8 cellular contexts compared by ENCODE assay signal in the genomic region with DNA sequence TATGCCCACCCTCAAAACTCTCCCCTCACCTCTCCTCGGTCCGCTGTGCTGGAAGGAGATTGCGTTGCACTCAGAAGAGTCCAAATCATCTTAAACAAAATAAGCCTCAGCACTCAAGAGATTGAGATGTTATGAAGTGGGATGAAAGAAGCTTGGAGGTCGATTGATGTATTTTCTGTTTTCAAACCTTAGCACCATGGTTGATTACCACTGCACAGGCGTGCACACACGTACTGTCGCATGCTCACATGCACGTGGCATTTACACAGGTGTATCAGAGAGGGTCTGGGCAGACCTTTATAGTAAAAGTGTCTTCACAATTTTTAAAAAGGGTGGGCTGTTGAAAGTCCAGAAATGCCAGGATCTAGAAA. TPM values are rescaled to one million over a fixed set of nuclear protein-coding genes. Genes with fewer than 3 reads are reported as not detected.
A peak's percentile ranks its signal among the peaks of the same experiment; 100 is the strongest.
DNase-seq lines count a peak whose midpoint lies in the region; ATAC-seq, FAIRE-seq and TF ChIP-seq lines count a peak whose summit lies in the region.

No MANE protein-coding gene starts in this region.

- H3K4me2 ChIP-seq in HepG2 (ENCODE audit: low read depth, low read length) = peak overlapping the region; percentile 4; the same call in 1 of the 2 replicates

- H3K27me3 Mint-ChIP-seq in activated T-cell treated with anti-CD3 and anti-CD28 coated beads, Interleukin-2, amount 50 U/mL, for 24 hours = peaks cover 3% of the 10 kb centered on the region
- peaks cover 5% of the 10 kb centered on the region for H3K27me3 Mint-ChIP-seq in activated naive CD8-positive, alpha-beta T cell treated with anti-CD3 and anti-CD28 coated beads, Interleukin-2, amount 50 U/mL, for 24 hours

- H3K27me3 ChIP-seq in HepG2 (ENCODE audit: control insufficient read depth in 1 of 2, insufficient read depth in 2 of 2, low read length in 2 of 2) (peaks cover 0 to 12% of the 10 kb centered on the region in 2 experiments; a peak in 2 of 5 replicates), transverse colon (no peaks in the 10 kb centered on the region)

- in situ Hi-C loops in HepG2 (cut with HindIII; ENCODE audit: extremely low pct_ligation_motif_present, low pct_unique_long_range_greater_than_20kb) = no loop called here
- in situ Hi-C loops in transverse colon (cut with MboI; ENCODE audit: low pct_ligation_motif_present in 1 of 4, low pct_unique_long_range_greater_than_20kb in 1 of 4, low sequenced_read_pairs in 3 of 4) = no loop called here

- no peak for ATAC-seq in activated naive CD8-positive, alpha-beta T cell treated with anti-CD3 and anti-CD28 coated beads, Interleukin-2, amount 50 U/mL, for 24 hours
- no peak for ATAC-seq in HepG2
- ATAC-seq in HG03139 (IDR thresholded peaks at IDR 0.05; ENCODE audit: unreplicated experiment) = no peak

- TF ChIP-seq RAD21 in HepG2 (CRISPR knock-in tag; IDR thresholded peaks at IDR 0.05) = no peak

- H3K4me1 ChIP-seq in HepG2 (ENCODE audit: insufficient read depth, low read length) (no peaks in the 10 kb centered on the region), transverse colon (peaks cover 3 to 35% (median 9%) of the 10 kb centered on the region in 4 donors)

- H3K9me3 Mint-ChIP-seq in activated T-cell treated with anti-CD3 and anti-CD28 coated beads, Interleukin-2, amount 50 U/mL, for 24 hours = no peaks in the 10 kb centered on the region
- H3K9me3 Mint-ChIP-seq in activated naive CD8-positive, alpha-beta T cell treated with anti-CD3 and anti-CD28 coated beads, Interleukin-2, amount 50 U/mL, for 24 hours = no peaks in the 10 kb centered on the region

- no peaks in the 10 kb centered on the region for H3K79me2 ChIP-seq in HepG2 (ENCODE audit: insufficient read depth, low read length)

- no peak overlapping the region for H2AFZ ChIP-seq in HepG2 (ENCODE audit: low read length)

- CTCF ChIA-PET in HepG2 (lab: Yijun Ruan, JAX; ENCODE audit: low intra/inter-chr PET ratio, low total read pairs) = no interaction called here

- peaks cover 2% of the 10 kb centered on the region for H3K36me3 Mint-ChIP-seq in activated T-cell treated with anti-CD3 and anti-CD28 coated beads, Interleukin-2, amount 50 U/mL, for 24 hours (ENCODE audit: low read depth)
- H3K36me3 Mint-ChIP-seq in activated naive CD8-positive, alpha-beta T cell treated with anti-CD3 and anti-CD28 coated beads, Interleukin-2, amount 50 U/mL, for 24 hours (ENCODE audit: low read depth) = peaks cover 2% of the 10 kb centered on the region

- TF ChIP-seq POLR2A in HepG2 (IDR thresholded peaks at IDR 0.05; ENCODE audit: insufficient read depth in 1 of 2, low read depth in 2 of 2, low read length in 2 of 2) (no peak), transverse colon (IDR thresholded peaks at IDR 0.05) (no peak)

- TF ChIP-seq CTCF in HepG2 (CRISPR knock-in tag; IDR thresholded peaks at IDR 0.05) (no peak), transverse colon (IDR thresholded peaks at IDR 0.05) (no peak)

- H3K36me3 ChIP-seq in HepG2 (replicated peaks in 1 of 2; ENCODE audit: control insufficient read depth in 1 of 2, insufficient read depth in 2 of 2, low read length in 2 of 2) (no peaks in the 10 kb centered on the region), transverse colon (no peaks in the 10 kb centered on the region)

- intact Hi-C loops in HepG2 (cut with micrococcal nuclease; ENCODE audit: unreplicated experiment) = no loop called here
- intact Hi-C loops in transverse colon (cut with DNase I; ENCODE audit: low total_unique reads) = no loop called here

- TF ChIP-seq EP300 in HepG2 (IDR thresholded peaks at IDR 0.05; ENCODE audit: low read depth in 2 of 2, low read length in 2 of 2) (no peak), HepG2 (CRISPR knock-in tag; IDR thresholded peaks at IDR 0.05; ENCODE audit: borderline replicate concordance) (no peak), transverse colon (IDR thresholded peaks at IDR 0.05; ENCODE audit: low read depth) (no peak)

- H3K27ac ChIP-seq in HepG2 (ENCODE audit: extremely low read length, insufficient read depth, low read length) = no peak overlapping the region
- peak overlapping the region; percentile 72 to 79 (median 75) for H3K27ac ChIP-seq in transverse colon

- FAIRE-seq in HepG2 (lab: Jason Lieb, UNC) = no peak

- H3K4me3 Mint-ChIP-seq in activated T-cell treated with anti-CD3 and anti-CD28 coated beads, Interleukin-2, amount 50 U/mL, for 24 hours = peak overlapping the region; percentile 80
- peak overlapping the region; percentile 83 for H3K4me3 Mint-ChIP-seq in activated naive CD8-positive, alpha-beta T cell treated with anti-CD3 and anti-CD28 coated beads, Interleukin-2, amount 50 U/mL, for 24 hours

- DNase-seq in activated T-cell treated with anti-CD3 and anti-CD28 coated beads, Interleukin-2, amount 50 U/mL, for 24 hours = no peak
- DNase-seq in activated T-cell treated with anti-CD3 and anti-CD28 coated beads for 4 hours = no peak
- DNase-seq in activated naive CD8-positive, alpha-beta T cell treated with anti-CD3 and anti-CD28 coated beads, Interleukin-2, amount 50 U/mL, for 24 hours = no peak
- DNase-seq in HepG2 (ENCODE audit: low spot score) = no peak
- DNase-seq in transverse colon = no peak
- no peak for DNase-seq in germinal center (ENCODE audit: low spot score)
- DNase-seq in NK-92 (lab: John Stamatoyannopoulos, UW; ENCODE audit: unreplicated experiment) = no peak

- peaks cover 21% of the 10 kb centered on the region for H3K4me1 Mint-ChIP-seq in activated T-cell treated with anti-CD3 and anti-CD28 coated beads, Interleukin-2, amount 50 U/mL, for 24 hours (ENCODE audit: low read depth)
- H3K4me1 Mint-ChIP-seq in activated naive CD8-positive, alpha-beta T cell treated with anti-CD3 and anti-CD28 coated beads, Interleukin-2, amount 50 U/mL, for 24 hours = peaks cover 21% of the 10 kb centered on the region

- H3K27ac Mint-ChIP-seq in activated T-cell treated with anti-CD3 and anti-CD28 coated beads, Interleukin-2, amount 50 U/mL, for 24 hours = peak overlapping the region; percentile 83
- peak overlapping the region; percentile 81 for H3K27ac Mint-ChIP-seq in activated naive CD8-positive, alpha-beta T cell treated with anti-CD3 and anti-CD28 coated beads, Interleukin-2, amount 50 U/mL, for 24 hours

- no peak overlapping the region for H3K9ac ChIP-seq in HepG2 (ENCODE audit: insufficient read depth, low read depth, low read length)

- H3K4me3 ChIP-seq in HepG2 (replicated peaks in 1 of 3; ENCODE audit: insufficient read depth in 1 of 3, low read depth in 2 of 3, low read length in 3 of 3) = no peak overlapping the region
- H3K4me3 ChIP-seq in transverse colon = peak overlapping the region; percentile 23 to 69 (median 46)

- H4K20me1 ChIP-seq in HepG2 (ENCODE audit: insufficient read depth, low read length) = no peaks in the 10 kb centered on the region

- no peaks in the 10 kb centered on the region for H3K9me3 ChIP-seq in HepG2 (ENCODE audit: low read length)
- no peaks in the 10 kb centered on the region for H3K9me3 ChIP-seq in transverse colon

- POLR2A ChIA-PET in HepG2 (lab: Yijun Ruan, JAX) = no interaction called here

- 29% methylated on average over 8 of the region's 8 CpGs for WGBS in HepG2 (ENCODE audit: low lambda C conversion rate)
- 14 to 25% methylated on average over 8 of the region's 8 CpGs for whole genome bisulfite sequencing in transverse colon (ENCODE audit: low coverage in 1 of 2), 2 donors

- no TSS peak for BruUV-seq in HepG2 (replicated peaks; lab: Mats Ljungman, UMichigan)

RNA-seq across cellular contexts. Expression of a gene that starts 0.6 kb away (rescaled TPM):
- total RNA-seq in HepG2 (2016; rRNA removed; fragmentation: Illumina TruSeq; extraction: Trizol) (0.04 and 0.07 TPM in 2 replicates), transverse colon (1 to 10 TPM; 2.2 to 6.4 (median 4.4) TPM)
- under 0.01 TPM in 1 of 2 replicates, not detected in the other for total RNA-seq in HepG2 (2016; cell fraction: cytosol; rRNA removed; fragmentation: Illumina TruSeq; extraction: Trizol; ENCODE audit: low read depth)
- total RNA-seq in HepG2 (2016; cell fraction: insoluble cytoplasmic fraction; rRNA removed; fragmentation: Illumina TruSeq; extraction: Trizol) = 0.04 TPM in 2 replicates
- 0.03 and 0.22 TPM in 2 replicates for total RNA-seq in HepG2 (2016; cell fraction: membrane; rRNA removed; fragmentation: Illumina TruSeq; extraction: Trizol)
- 0.12 and 0.19 TPM in 2 replicates for total RNA-seq in HepG2 (2016; cell fraction: nucleus; rRNA removed; fragmentation: Illumina TruSeq; extraction: Trizol)
- 0.13 and 0.20 TPM in 2 replicates for polyA plus RNA-seq in HepG2 (2011; rRNA removed)
- 0.03 and 0.10 TPM in 2 replicates for polyA plus RNA-seq in HepG2 (2011; cell fraction: cytosol; rRNA removed)
- 0.39 and 0.40 TPM in 2 replicates for polyA plus RNA-seq in HepG2 (2011; cell fraction: nucleus; rRNA removed)
- polyA plus RNA-seq in HepG2 (2012) = 0.12 and 0.33 TPM in 2 replicates
- 0.06 TPM in 1 of 2 replicates, not detected in the other for polyA plus RNA-seq in HepG2 (2016; cell fraction: cytosol; fragmentation: Illumina TruSeq; extraction: Trizol; ENCODE audit: low read depth)
- polyA plus RNA-seq in HepG2 (2016; cell fraction: insoluble cytoplasmic fraction; fragmentation: Illumina TruSeq; extraction: Trizol; ENCODE audit: low read depth) = not detected in 2 replicates
- 0.10 TPM in 1 of 2 replicates, not detected in the other for polyA plus RNA-seq in HepG2 (2016; cell fraction: membrane; fragmentation: Illumina TruSeq; extraction: Trizol; ENCODE audit: low read depth)
- polyA plus RNA-seq in HepG2 (2016; cell fraction: nucleus; fragmentation: Illumina TruSeq; extraction: Trizol; ENCODE audit: insufficient read depth, low read depth) = 0.08 and 0.33 TPM in 2 replicates
- polyA minus RNA-seq in HepG2 (2011; rRNA and poly(A)+ RNA removed; ENCODE audit: low replicate concordance) = 3.9 TPM in 1 of 2 replicates, not detected in the other
- not detected in 2 replicates for polyA minus RNA-seq in HepG2 (2011; cell fraction: cytosol; rRNA and poly(A)+ RNA removed)
- 0.52 and 1.2 TPM in 2 replicates for polyA minus RNA-seq in HepG2 (2011; cell fraction: nucleus; rRNA and poly(A)+ RNA removed)

Comparison
In these comparisons a context has a peak if more than half of its experiments do, and no peak if none do; other contexts are left out.
1. H3K4me3 ChIP-seq: peak in transverse colon (4 of 4); none in HepG2 (0 of 3).